ENCODE assay signal across 20 cellular contexts in genomic region chr12:103301642-103302620, GRCh38.
DNase-seq lines count a peak whose midpoint lies in the region; ATAC-seq, FAIRE-seq and TF ChIP-seq lines count a peak whose summit lies in the region.
"Had no signal": no experiment of that assay in that cellular context is flagged by ENCODE, and none has a peak within 500 bp of the region (broad histone marks: within the 10 kb centered on the region; RNA-seq: fewer than 3 reads in every experiment).

No MANE protein-coding gene starts in this region.

- TF ChIP-seq POLR2A in breast epithelium (IDR thresholded peaks at IDR 0.05), result no peak

- intact Hi-C loops in mammary epithelial cell (cut with micrococcal nuclease), result no loop called here
- intact Hi-C loops in breast epithelium (cut with DNase I; ENCODE audit: low total_unique reads), result no loop called here

- H3K4me1 Mint-ChIP-seq in astrocyte (ENCODE audit: low read depth, unreplicated experiment), result no peaks in the 10 kb centered on the region
- H3K4me1 Mint-ChIP-seq in stimulated activated naive B cell treated with anti-CD40 and anti-IgM and Interleukin-4, amounts not matched to agents 10 μg/mL and 1 μg/mL and 100 μg/mL, for 72 hours, result peaks cover 9 to 26% of the 10 kb centered on the region in 2 donors
- H3K4me1 Mint-ChIP-seq: activated CD4-positive, alpha-beta memory T cell treated with anti-CD3 and anti-CD28 coated beads, Interleukin-2, amount 10 ng/mL, durations not matched to agents 7 days and 5 days had no signal

- H3K27me3 ChIP-seq in mammary epithelial cell (ENCODE audit: insufficient read depth, low read length) (peaks cover 7% of the 10 kb centered on the region), breast epithelium (peaks cover 0 to 8% of the 10 kb centered on the region in 2 donors), astrocyte (ENCODE audit: insufficient read depth, low read length) (peaks cover 3% of the 10 kb centered on the region), GM23248 (replicated peaks; ENCODE audit: insufficient read depth) (no peaks in the 10 kb centered on the region)
- H3K27me3 ChIP-seq: BLaER1 treated with 17β-estradiol and CSF1 and Interleukin-3, amounts not matched to agents 10 nM and 100 nM had no signal

- H3K27ac ChIP-seq in mammary epithelial cell (ENCODE audit: insufficient read depth, low read depth, low read length), result no peak overlapping the region
- no peak overlapping the region for H3K27ac ChIP-seq in breast epithelium
- H3K27ac ChIP-seq in astrocyte (ENCODE audit: low read depth, low read length), result no peak overlapping the region
- no peak overlapping the region for H3K27ac ChIP-seq in GM23248
- H3K27ac ChIP-seq: BLaER1 treated with 17β-estradiol and CSF1 and Interleukin-3, amounts not matched to agents 10 nM and 100 nM; tibial nerve had no signal

- TF ChIP-seq CTCF in mammary epithelial cell (conservative IDR thresholded peaks at IDR 0.05 in 1 of 2, IDR thresholded peaks at IDR 0.05 in 1 of 2; ENCODE audit: extremely low read depth in 1 of 2, insufficient read depth in 1 of 2, low read depth in 1 of 2, low read length in 2 of 2), result no peak
- TF ChIP-seq CTCF in breast epithelium (IDR thresholded peaks at IDR 0.05), result no peak
- no peak for TF ChIP-seq CTCF in astrocyte (IDR thresholded peaks at IDR 0.05; ENCODE audit: insufficient read depth, low read depth, low read length)

- no peak for FAIRE-seq in astrocyte (lab: Jason Lieb, UNC)
- FAIRE-seq: bronchial epithelial cell had no signal

- H3K36me3 ChIP-seq in mammary epithelial cell (ENCODE audit: insufficient read depth, low read length), result no peaks in the 10 kb centered on the region
- H3K36me3 ChIP-seq in breast epithelium, result no peaks in the 10 kb centered on the region
- no peaks in the 10 kb centered on the region for H3K36me3 ChIP-seq in astrocyte (ENCODE audit: insufficient read depth, low read length)
- no peaks in the 10 kb centered on the region for H3K36me3 ChIP-seq in GM23248 (ENCODE audit: low read depth)
- H3K36me3 ChIP-seq: BLaER1 treated with 17β-estradiol and CSF1 and Interleukin-3, amounts not matched to agents 10 nM and 100 nM; tibial nerve had no signal

- H3K9me3 Mint-ChIP-seq in astrocyte (ENCODE audit: unreplicated experiment), result no peaks in the 10 kb centered on the region
- no peaks in the 10 kb centered on the region for H3K9me3 Mint-ChIP-seq in stimulated activated naive B cell treated with anti-CD40 and anti-IgM and Interleukin-4, amounts not matched to agents 10 μg/mL and 1 μg/mL and 100 μg/mL, for 72 hours
- H3K9me3 Mint-ChIP-seq: dendritic cell treated with granulocyte-macrophage colony-stimulating factor and Interleukin-4, amounts not matched to agents 40 ng/mL and 50 ng/mL, for 4 days; T-helper 1 cell treated with Interleukin-12 subunit alpha and Interleukin-12 subunit beta and Interleukin-4 antibody, amounts not matched to agents 30 μg/mL and 1 μg/mL, for 36 hours had no signal

- peak; percentile 25 to 47 for ATAC-seq in stimulated activated naive B cell treated with anti-CD40 and anti-IgM and Interleukin-4, amounts not matched to agents 10 μg/mL and 1 μg/mL and 100 μg/mL, for 72 hours (replicated peaks)

- DNase-seq in mammary epithelial cell, result no peak
- no peak for DNase-seq in breast epithelium (ENCODE audit: low spot score in 2 of 2)
- no peak for DNase-seq in astrocyte (ENCODE audit: low read depth)
- DNase-seq in stimulated activated naive B cell treated with anti-CD40 and anti-IgM and Interleukin-4, amounts not matched to agents 10 μg/mL and 1 μg/mL and 100 μg/mL, for 72 hours, result no peak
- no peak for DNase-seq in AML-193 (lab: John Stamatoyannopoulos, UW)
- DNase-seq in GDM1 (lab: John Stamatoyannopoulos, UW), result no peak
- DNase-seq in GM23248, result no peak
- DNase-seq: 8988T; activated CD4-positive, alpha-beta memory T cell treated with anti-CD3 and anti-CD28 coated beads, Interleukin-2, amount 10 ng/mL, durations not matched to agents 7 days and 5 days; activated T-cell treated with anti-CD3 and anti-CD28 coated beads, Interleukin-2, amount 50 U/mL, for 48 hours; kidney glomerular epithelial cell; NCI-H187; NCI-H524 treated with DMSO at 0.1 percent for 48 hours had no signal

- dilution Hi-C loops in mammary epithelial cell (cut with HindIII; ENCODE audit: low sequenced_read_pairs), result no loop called here

- H3K9ac ChIP-seq in mammary epithelial cell (ENCODE audit: insufficient read depth, low read length) (no peak overlapping the region), astrocyte (ENCODE audit: low read length) (no peak overlapping the region), GM23248 (no peak overlapping the region)
- H3K9ac ChIP-seq: BLaER1 treated with 17β-estradiol and CSF1 and Interleukin-3, amounts not matched to agents 10 nM and 100 nM had no signal

- H2AFZ ChIP-seq in mammary epithelial cell (ENCODE audit: low read depth, low read length) (peak overlapping the region; percentile 3), astrocyte (ENCODE audit: low read depth, low read length) (no peak overlapping the region), GM23248 (no peak overlapping the region)

- in situ Hi-C loops in mammary epithelial cell (cut with MboI; ENCODE audit: low sequenced_read_pairs in 2 of 2) (no loop called here), GM23248 (cut with MboI) (no loop called here)

- BruUV-seq in mammary epithelial cell (replicated peaks; lab: Mats Ljungman, UMichigan), result no TSS peak

- H3K79me2 ChIP-seq in mammary epithelial cell (ENCODE audit: insufficient read depth, low read length), result no peaks in the 10 kb centered on the region
- H3K79me2 ChIP-seq in astrocyte (ENCODE audit: insufficient read depth, low read length), result no peaks in the 10 kb centered on the region
- no peaks in the 10 kb centered on the region for H3K79me2 ChIP-seq in GM23248 (ENCODE audit: insufficient read depth)

- H4K20me1 ChIP-seq in mammary epithelial cell (ENCODE audit: insufficient read depth, low read length) (no peaks in the 10 kb centered on the region), astrocyte (ENCODE audit: insufficient read depth, low read length) (no peaks in the 10 kb centered on the region), GM23248 (ENCODE audit: insufficient read depth) (no peaks in the 10 kb centered on the region)
- H4K20me1 ChIP-seq: BLaER1 treated with 17β-estradiol and CSF1 and Interleukin-3, amounts not matched to agents 10 nM and 100 nM had no signal

- peak overlapping the region; percentile 45 for H3K4me3 Mint-ChIP-seq in astrocyte (ENCODE audit: unreplicated experiment)
- peak overlapping the region; percentile 72 to 80 for H3K4me3 Mint-ChIP-seq in stimulated activated naive B cell treated with anti-CD40 and anti-IgM and Interleukin-4, amounts not matched to agents 10 μg/mL and 1 μg/mL and 100 μg/mL, for 72 hours
- H3K4me3 Mint-ChIP-seq: activated CD4-positive, alpha-beta memory T cell treated with anti-CD3 and anti-CD28 coated beads, Interleukin-2, amount 10 ng/mL, durations not matched to agents 7 days and 5 days; activated naive CD8-positive, alpha-beta T cell; dendritic cell treated with granulocyte-macrophage colony-stimulating factor and Interleukin-4, amounts not matched to agents 40 ng/mL and 50 ng/mL, for 4 days; T-helper 1 cell treated with Interleukin-12 subunit alpha and Interleukin-12 subunit beta and Interleukin-4 antibody, amounts not matched to agents 30 μg/mL and 1 μg/mL, for 36 hours had no signal

- H3K4me3 ChIP-seq in mammary epithelial cell (replicated peaks in 1 of 3; ENCODE audit: insufficient read depth in 1 of 3, low read depth in 2 of 3, low read length in 3 of 3) (no peak overlapping the region), breast epithelium (no peak overlapping the region), astrocyte (ENCODE audit: insufficient read depth, low read depth, low read length) (no peak overlapping the region), iPS-18c (ENCODE audit: insufficient read depth, low read depth, low read length) (peak overlapping the region; percentile 40; the same call in 1 of the 2 replicates), GM23248 (no peak overlapping the region)
- H3K4me3 ChIP-seq: BLaER1 treated with 17β-estradiol and CSF1 and Interleukin-3, amounts not matched to agents 10 nM and 100 nM; tibial nerve had no signal

- H3K4me2 ChIP-seq in mammary epithelial cell (ENCODE audit: insufficient read depth, low read depth, low read length), result no peak overlapping the region
- peak overlapping the region; percentile 11 for H3K4me2 ChIP-seq in astrocyte (ENCODE audit: low read length)
- H3K4me2 ChIP-seq in GM23248 (ENCODE audit: unreplicated experiment), result no peak overlapping the region
- H3K4me2 ChIP-seq: BLaER1 treated with 17β-estradiol and CSF1 and Interleukin-3, amounts not matched to agents 10 nM and 100 nM had no signal

- CTCF ChIA-PET in mammary epithelial cell (lab: Charles Lee; ENCODE audit: low non-redundant PET), result no interaction called here

- no peak overlapping the region for H3K27ac Mint-ChIP-seq in astrocyte (ENCODE audit: unreplicated experiment)
- peak overlapping the region; percentile 59 for H3K27ac Mint-ChIP-seq in stimulated activated naive B cell treated with anti-CD40 and anti-IgM and Interleukin-4, amounts not matched to agents 10 μg/mL and 1 μg/mL and 100 μg/mL, for 72 hours
- H3K27ac Mint-ChIP-seq: activated CD4-positive, alpha-beta memory T cell treated with anti-CD3 and anti-CD28 coated beads, Interleukin-2, amount 10 ng/mL, durations not matched to agents 7 days and 5 days; activated naive CD8-positive, alpha-beta T cell; dendritic cell treated with granulocyte-macrophage colony-stimulating factor and Interleukin-4, amounts not matched to agents 40 ng/mL and 50 ng/mL, for 4 days; T-helper 1 cell treated with Interleukin-12 subunit alpha and Interleukin-12 subunit beta and Interleukin-4 antibody, amounts not matched to agents 30 μg/mL and 1 μg/mL, for 36 hours had no signal

- H3K9me3 ChIP-seq in mammary epithelial cell (replicated peaks; ENCODE audit: insufficient read depth, low read length), result no peaks in the 10 kb centered on the region
- H3K9me3 ChIP-seq in breast epithelium, result no peaks in the 10 kb centered on the region
- H3K9me3 ChIP-seq in astrocyte (ENCODE audit: insufficient read depth, low read depth, low read length), result no peaks in the 10 kb centered on the region
- no peaks in the 10 kb centered on the region for H3K9me3 ChIP-seq in iPS-18c (ENCODE audit: control insufficient read depth, insufficient read depth, low read length)
- H3K9me3 ChIP-seq in GM23248 (ENCODE audit: low read depth), result no peaks in the 10 kb centered on the region
- H3K9me3 ChIP-seq: BLaER1 treated with 17β-estradiol and CSF1 and Interleukin-3, amounts not matched to agents 10 nM and 100 nM had no signal

- peaks cover 22% of the 10 kb centered on the region for H3K27me3 Mint-ChIP-seq in astrocyte (ENCODE audit: low read depth, unreplicated experiment)
- H3K27me3 Mint-ChIP-seq in stimulated activated naive B cell treated with anti-CD40 and anti-IgM and Interleukin-4, amounts not matched to agents 10 μg/mL and 1 μg/mL and 100 μg/mL, for 72 hours, result no peaks in the 10 kb centered on the region
- H3K27me3 Mint-ChIP-seq: activated CD4-positive, alpha-beta memory T cell treated with anti-CD3 and anti-CD28 coated beads, Interleukin-2, amount 10 ng/mL, durations not matched to agents 7 days and 5 days; activated naive CD8-positive, alpha-beta T cell had no signal

- no peaks in the 10 kb centered on the region for H3K9me2 ChIP-seq in GM23248 (ENCODE audit: insufficient read depth)

- WGBS in mammary epithelial cell (ENCODE audit: low coverage, missing lambda C conversion rate), result 33% methylated on average over 12 of the region's 46 CpGs
- WGBS in GM23248 (ENCODE audit: low coverage in 1 of 2, low lambda C conversion rate in 2 of 2, missing lambda C conversion rate in 2 of 2), 2 experiments, result 17 to 18% methylated on average over 43 to 46 of the region's 46 CpGs

- no peaks in the 10 kb centered on the region for H3K36me3 Mint-ChIP-seq in astrocyte (ENCODE audit: low read depth, unreplicated experiment)
- H3K36me3 Mint-ChIP-seq in stimulated activated naive B cell treated with anti-CD40 and anti-IgM and Interleukin-4, amounts not matched to agents 10 μg/mL and 1 μg/mL and 100 μg/mL, for 72 hours, result peaks cover 8 to 20% of the 10 kb centered on the region in 2 donors

- H3K4me1 ChIP-seq in mammary epithelial cell (ENCODE audit: insufficient read depth, low read length) (no peaks in the 10 kb centered on the region), breast epithelium (no peaks in the 10 kb centered on the region), astrocyte (ENCODE audit: insufficient read depth, low read length) (no peaks in the 10 kb centered on the region), GM23248 (ENCODE audit: insufficient read depth) (no peaks in the 10 kb centered on the region)
- H3K4me1 ChIP-seq: BLaER1 treated with 17β-estradiol and CSF1 and Interleukin-3, amounts not matched to agents 10 nM and 100 nM; tibial nerve had no signal

- no peaks in the 10 kb centered on the region for H3F3A ChIP-seq in GM23248 (ENCODE audit: insufficient read depth)
